ENCODE assay signal across 8 cellular contexts in the genomic region with DNA sequence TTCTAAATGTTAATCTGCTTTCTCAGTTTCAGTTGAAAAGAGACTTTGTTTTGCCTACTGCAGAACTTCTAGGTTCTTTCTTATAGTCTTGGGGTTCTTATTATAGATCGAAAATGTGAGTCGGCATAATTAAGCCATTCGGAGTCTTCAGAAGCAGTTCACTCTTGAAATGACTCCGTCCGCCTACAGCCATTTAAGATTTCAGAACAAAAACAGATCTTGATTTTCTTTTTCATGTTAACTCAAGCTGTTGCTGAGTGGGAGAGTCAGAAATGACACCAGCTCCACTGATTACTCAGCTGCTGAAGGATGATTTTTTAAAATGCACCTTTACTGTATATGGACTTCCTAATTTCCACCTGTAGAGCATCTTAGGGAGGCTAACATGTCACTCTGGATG. TPM values are rescaled to one million over a fixed set of nuclear protein-coding genes. Genes with fewer than 3 reads are reported as not detected.
DNase-seq lines count a peak whose midpoint lies in the region; ATAC-seq and TF ChIP-seq lines count a peak whose summit lies in the region.

No MANE protein-coding gene starts in this region.

- peak; percentile 75 for DNase-seq in activated naive CD4-positive, alpha-beta T cell treated with Interleukin-2 at 50 U/mL for 16 hours
- DNase-seq in activated naive CD4-positive, alpha-beta T cell (lab: John Stamatoyannopoulos, UW) = no peak
- DNase-seq in breast epithelium (ENCODE audit: low spot score in 2 of 2) (no peak), mucosa of gallbladder (ENCODE audit: low spot score) (no peak), COR-L47 (lab: John Stamatoyannopoulos, UW) (no peak), iPS-NIHi7 (ENCODE audit: extremely low spot score) (no peak), NCI-H446 treated with DMSO at 0.1 percent for 48 hours (lab: John Stamatoyannopoulos, UW) (no peak)

- peak; percentile 60 for ATAC-seq in HG03175 (IDR thresholded peaks at IDR 0.05; ENCODE audit: unreplicated experiment)

- no peaks in the 10 kb centered on the region for H3K4me1 ChIP-seq in breast epithelium

- no peaks in the 10 kb centered on the region for H3K36me3 ChIP-seq in breast epithelium

- peak overlapping the region in 2 of 3 donors; percentile 8 to 25 for H3K4me3 ChIP-seq in breast epithelium

- no peak overlapping the region for H3K27ac ChIP-seq in breast epithelium

- no peak for TF ChIP-seq POLR2A in breast epithelium (IDR thresholded peaks at IDR 0.05)

- intact Hi-C loops in breast epithelium (cut with DNase I; ENCODE audit: low total_unique reads) = loop anchor here (5.0 kb wide), 1 partner anchor 550 kb away; no protein-coding TSS in a partner anchor

- H3K9me3 ChIP-seq in breast epithelium = no peaks in the 10 kb centered on the region

- H3K27me3 ChIP-seq in breast epithelium = no peaks in the 10 kb centered on the region

- TF ChIP-seq CTCF in breast epithelium (IDR thresholded peaks at IDR 0.05) = no peak

RNA-seq across cellular contexts. Expression of gene PRDM1, which starts 15.9 kb away (rescaled TPM):
- total RNA-seq in breast epithelium = 10 to 100 TPM in 2 of 3 donors, 1 to 10 TPM in 1; 6.9 to 16.0 (median 13.1) TPM
- 16.9 TPM for total RNA-seq in mucosa of gallbladder
